26 cellular contexts compared by ENCODE assay signal in genomic region chrX:67714004-67714403, GRCh38.
"Had no signal": no experiment of that assay in that cellular context is flagged by ENCODE, and none has a peak within 500 bp of the region (broad histone marks: within the 10 kb centered on the region; RNA-seq: fewer than 3 reads in every experiment).

No MANE protein-coding gene starts in this region.

- H3K9me3 ChIP-seq: suprapubic skin, testis, thoracic aorta, thyroid gland, tibial nerve, transverse colon, upper lobe of right lung, uterus, vagina had no signal

- H3K27me3 ChIP-seq: stomach, suprapubic skin, testis, thyroid gland, tibial artery, tibial nerve, transverse colon, upper lobe of left lung, upper lobe of right lung, uterus, vagina had no signal

- H3K4me3 ChIP-seq: stomach, suprapubic skin, testis, thoracic aorta, thyroid gland, tibial artery, tibial nerve, transverse colon, upper lobe of left lung, upper lobe of right lung, uterus, vagina had no signal

- ATAC-seq: stimulated activated effector memory CD8-positive, alpha-beta T cell treated with anti-CD3 and anti-CD28 coated beads, Interleukin-12 subunit alpha, Interleukin-12 subunit beta, amount 100 ng/mL, for 72 hours; stimulated activated memory B cell treated with anti-CD40 and anti-IgM and Interleukin-4, amounts not matched to agents 10 μg/mL and 1 μg/mL and 100 μg/mL, for 72 hours; stimulated activated naive B cell treated with anti-CD40 and anti-IgM and Interleukin-4, amounts not matched to agents 10 μg/mL and 1 μg/mL and 100 μg/mL, for 72 hours; stimulated activated naive CD8-positive, alpha-beta T cell treated with anti-CD3 and anti-CD28 coated beads, Interleukin-15, amount 100 ng/mL, for 72 hours; stimulated activated naive CD8-positive, alpha-beta T cell treated with anti-CD3 and anti-CD28 coated beads, Interleukin-15, Interleukin-2, amounts not matched to agents 100 U/mL and 50 U/mL, for 24 hours; upper lobe of right lung had no signal

- H3K36me3 ChIP-seq: suprapubic skin, thyroid gland, tibial nerve, transverse colon, upper lobe of left lung, upper lobe of right lung, uterus, vagina had no signal

- H3K27ac ChIP-seq: stomach, suprapubic skin, testis, thoracic aorta, thyroid gland, tibial artery, tibial nerve, transverse colon, upper lobe of left lung, upper lobe of right lung, uterus, vagina had no signal

- H3K4me1 ChIP-seq: stomach, suprapubic skin, testis, thyroid gland, tibial nerve, transverse colon, upper lobe of left lung, upper lobe of right lung, uterus, vagina had no signal

- DNase-seq: stimulated activated CD4-positive, alpha-beta T cell treated with anti-CD3 and anti-CD28 coated beads, Interleukin-2, amount 100 ng/mL, for 48 hours; stimulated activated CD4-positive, alpha-beta T cell treated with anti-CD3 and anti-CD28 coated beads, Interleukin-4, amount 100 ng/mL, for 1 hour; stimulated activated CD4-positive, alpha-beta T cell treated with anti-CD3 and anti-CD28 coated beads, Interleukin-4, amount 100 ng/mL, for 24 hours; stimulated activated CD4-positive, alpha-beta T cell treated with anti-CD3 and anti-CD28 coated beads, Interleukin-4, amount 100 ng/mL, for 4 hours; stimulated activated CD8-positive, alpha-beta memory T cell treated with anti-CD3 and anti-CD28 coated beads, Interleukin-4, amount 100 ng/mL, for 48 hours; stimulated activated naive B cell treated with anti-CD40 and anti-IgM and Interleukin-4, amounts not matched to agents 10 μg/mL and 1 μg/mL and 100 μg/mL, for 72 hours; stimulated activated naive CD4-positive, alpha-beta T cell; stimulated activated naive CD4-positive, alpha-beta T cell treated with Interleukin-2 at 50 U/mL for 16 hours; stimulated activated naive CD8-positive, alpha-beta T cell treated with anti-CD3 and anti-CD28 coated beads, Interleukin-15, amount 100 ng/mL, for 72 hours; stimulated activated naive CD8-positive, alpha-beta T cell treated with anti-CD3 and anti-CD28 coated beads, Interleukin-15, Interleukin-2, amounts not matched to agents 100 U/mL and 50 U/mL, for 24 hours; stomach; substantia nigra; testis; thyroid gland; tibial artery; transverse colon; trophoblast cell; upper lobe of left lung; upper lobe of right lung; uterus had no signal
